22 cellular contexts compared by ENCODE assay signal in genomic region chr3:161766301-161766700, GRCh38.
"Had no signal": no experiment of that assay in that cellular context is flagged by ENCODE, and none has a peak within 500 bp of the region (broad histone marks: within the 10 kb centered on the region; RNA-seq: fewer than 3 reads in every experiment).

No MANE protein-coding gene starts in this region.

- H3K4me3 ChIP-seq: dorsolateral prefrontal cortex, left lung, ovary, psoas muscle, sigmoid colon, thoracic aorta, tibial nerve, vagina had no signal

- H3K27ac ChIP-seq: dorsolateral prefrontal cortex, left lung, ovary, psoas muscle, sigmoid colon, thoracic aorta, tibial nerve, vagina had no signal

- H3K4me1 ChIP-seq: left lung, psoas muscle, sigmoid colon, tibial nerve, vagina had no signal

- H3K36me3 Mint-ChIP-seq: naive thymus-derived CD4-positive, alpha-beta T cell; stimulated activated naive B cell treated with anti-CD40 and anti-IgM and Interleukin-4, amounts not matched to agents 10 μg/mL and 1 μg/mL and 100 μg/mL, for 72 hours had no signal

- H3K27me3 Mint-ChIP-seq: naive thymus-derived CD4-positive, alpha-beta T cell; stimulated activated naive B cell treated with anti-CD40 and anti-IgM and Interleukin-4, amounts not matched to agents 10 μg/mL and 1 μg/mL and 100 μg/mL, for 72 hours; stimulated activated naive CD8-positive, alpha-beta T cell treated with anti-CD3 and anti-CD28 coated beads, Interleukin-15, Interleukin-2, amounts not matched to agents 100 ng/mL and 50 ng/mL, for 24 hours had no signal

- H3K9me3 ChIP-seq: left lung, ovary, psoas muscle, thoracic aorta, tibial nerve, vagina had no signal

- H3K9me3 Mint-ChIP-seq: nephron; stimulated activated naive CD8-positive, alpha-beta T cell treated with anti-CD3 and anti-CD28 coated beads, Interleukin-15, Interleukin-2, amounts not matched to agents 100 ng/mL and 50 ng/mL, for 24 hours had no signal

- H3K4me3 Mint-ChIP-seq: naive thymus-derived CD4-positive, alpha-beta T cell; nephron; stimulated activated naive B cell treated with anti-CD40 and anti-IgM and Interleukin-4, amounts not matched to agents 10 μg/mL and 1 μg/mL and 100 μg/mL, for 72 hours; stimulated activated naive CD8-positive, alpha-beta T cell treated with anti-CD3 and anti-CD28 coated beads, Interleukin-15, Interleukin-2, amounts not matched to agents 100 ng/mL and 50 ng/mL, for 24 hours had no signal

- DNase-seq: dorsolateral prefrontal cortex; effector CD4-positive, alpha-beta T cell; hypothalamus; left cardiac atrium; left lung; mesenchymal stem cell; midbrain; naive thymus-derived CD4-positive, alpha-beta T cell; occipital lobe; ovary; posterior cingulate gyrus; psoas muscle; right cardiac atrium; sigmoid colon; stimulated activated CD4-positive, alpha-beta T cell treated with anti-CD3 and anti-CD28 coated beads, Interleukin-15, amount 100 ng/mL, for 24 hours; stimulated activated CD4-positive, alpha-beta T cell treated with anti-CD3 and anti-CD28 coated beads, Interleukin-2, amount 100 ng/mL, for 48 hours; stimulated activated naive B cell treated with anti-CD40 and anti-IgM and Interleukin-4, amounts not matched to agents 10 μg/mL and 1 μg/mL and 100 μg/mL, for 72 hours had no signal

- H3K36me3 ChIP-seq: left lung, ovary, sigmoid colon, thoracic aorta, tibial nerve, vagina had no signal

- H3K4me1 Mint-ChIP-seq: nephron had no signal

- H3K27me3 ChIP-seq: dorsolateral prefrontal cortex, left lung, ovary, sigmoid colon, tibial nerve, vagina had no signal

- H3K27ac Mint-ChIP-seq: naive thymus-derived CD4-positive, alpha-beta T cell; nephron; stimulated activated naive B cell treated with anti-CD40 and anti-IgM and Interleukin-4, amounts not matched to agents 10 μg/mL and 1 μg/mL and 100 μg/mL, for 72 hours; stimulated activated naive CD8-positive, alpha-beta T cell treated with anti-CD3 and anti-CD28 coated beads, Interleukin-15, Interleukin-2, amounts not matched to agents 100 ng/mL and 50 ng/mL, for 24 hours had no signal

- ATAC-seq: left cardiac atrium; left lung; naive thymus-derived CD4-positive, alpha-beta T cell; psoas muscle; right cardiac atrium; stimulated activated naive B cell treated with anti-CD40 and anti-IgM and Interleukin-4, amounts not matched to agents 10 μg/mL and 1 μg/mL and 100 μg/mL, for 72 hours had no signal
